35 cellular contexts compared by ENCODE assay signal in the genomic region with DNA sequence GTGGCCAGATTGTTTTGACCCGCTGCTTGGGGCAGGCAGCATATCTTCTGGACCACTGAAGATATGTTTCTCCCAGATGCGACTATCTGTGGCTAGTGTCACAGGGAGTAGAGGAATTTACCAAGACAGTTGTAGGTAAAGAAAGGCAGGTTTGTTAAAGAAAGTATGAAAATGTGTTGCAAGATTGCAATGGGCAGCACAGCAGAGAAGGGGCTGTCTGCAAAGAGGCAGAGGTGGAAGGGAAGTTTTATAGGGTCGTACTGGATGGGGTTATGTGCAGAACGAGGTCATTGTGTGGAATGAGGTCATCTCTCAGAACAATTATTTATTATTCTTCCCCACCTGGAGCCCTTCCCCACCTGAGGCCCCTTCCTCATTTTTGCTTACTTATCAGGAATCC. TPM values are rescaled to one million over a fixed set of nuclear protein-coding genes. Genes with fewer than 3 reads are reported as not detected.
DNase-seq lines count a peak whose midpoint lies in the region; ATAC-seq, FAIRE-seq and TF ChIP-seq lines count a peak whose summit lies in the region.
"Had no signal": no experiment of that assay in that cellular context is flagged by ENCODE, and none has a peak within 500 bp of the region (broad histone marks: within the 10 kb centered on the region; RNA-seq: fewer than 3 reads in every experiment).

No MANE protein-coding gene starts in this region.

- 0 out of 4 replicates have a peak, but pooled peaks cover 0 to 3% of the 10 kb centered on the region in 2 experiments for H3K9me3 ChIP-seq in HCT116 (ENCODE audit: control insufficient read depth in 1 of 2, insufficient read depth in 1 of 2, low read depth in 1 of 2, low read length in 2 of 2)
- H3K9me3 ChIP-seq in HEK293 (ENCODE audit: control insufficient read depth, insufficient read depth, low read depth, low read length) = no peaks in the 10 kb centered on the region
- H3K9me3 ChIP-seq in IMR-90 (ENCODE audit: control insufficient read depth, insufficient read depth, low read length) = peaks cover 8% of the 10 kb centered on the region
- 0 out of 2 replicates have a peak, but pooled peaks cover 4% of the 10 kb centered on the region for H3K9me3 ChIP-seq in K562 (replicated peaks; ENCODE audit: control insufficient read depth, insufficient read depth, low read depth, low read length)
- H3K9me3 ChIP-seq: BE2C, BLaER1 had no signal

- H3K27me3 ChIP-seq in HCT116 (ENCODE audit: insufficient read depth, low read length) (no peaks in the 10 kb centered on the region), IMR-90 (ENCODE audit: control insufficient read depth, insufficient read depth, low read length) (no peaks in the 10 kb centered on the region), K562 (ENCODE audit: control insufficient read depth in 2 of 2, insufficient read depth in 2 of 2, low read length in 2 of 2) (no peaks in the 10 kb centered on the region)
- H3K27me3 ChIP-seq: BLaER1; BLaER1 treated with 17β-estradiol and CSF1 and Interleukin-3, amounts not matched to agents 10 nM and 100 nM had no signal

- H3K9me1 ChIP-seq in IMR-90 (ENCODE audit: insufficient read depth, low read length) (peaks cover 8% of the 10 kb centered on the region; the same call in 1 of the 2 replicates), K562 (ENCODE audit: control insufficient read depth, insufficient read depth, low read length) (no peaks in the 10 kb centered on the region)

- H3K79me2 ChIP-seq in HCT116 (ENCODE audit: insufficient read depth, low read length) (no peaks in the 10 kb centered on the region), K562 (ENCODE audit: control insufficient read depth, insufficient read depth, low read length) (no peaks in the 10 kb centered on the region)

- TF ChIP-seq RAD21 in HCT116 (IDR thresholded peaks at IDR 0.05; ENCODE audit: low read depth) = no peak
- no peak for TF ChIP-seq RAD21 in IMR-90 (IDR thresholded peaks at IDR 0.05; ENCODE audit: low read length)
- TF ChIP-seq RAD21 in K562 (CRISPR knock-in tag; conservative IDR thresholded peaks at IDR 0.05 in 1 of 2, IDR thresholded peaks at IDR 0.05 in 1 of 2) = no peak

- no peak overlapping the region for H2BK5ac ChIP-seq in IMR-90 (ENCODE audit: low read depth, low read length, poor library complexity, severe bottlenecking)

- in situ Hi-C loops in IMR-90 (cut with MboI; ENCODE audit: low sequenced_read_pairs) = no loop called here
- in situ Hi-C loops in K562 (cut with MboI) = no loop called here

- no peak overlapping the region for H2AK9ac ChIP-seq in IMR-90 (replicated peaks; ENCODE audit: low read depth, low read length, poor library complexity)

- no peak overlapping the region for H4K5ac ChIP-seq in IMR-90 (ENCODE audit: low read depth, low read length)

- H2AFZ ChIP-seq in HCT116 (ENCODE audit: low read depth, low read length, poor library complexity, severe bottlenecking) (no peak overlapping the region), IMR-90 (replicated peaks; ENCODE audit: low read length, poor library complexity) (no peak overlapping the region), K562 (ENCODE audit: low read depth, low read length) (no peak overlapping the region)

- ATAC-seq in HCT116 = no peak
- no peak for ATAC-seq in IMR-90 (ENCODE audit: low read depth)
- no peak for ATAC-seq in K562
- ATAC-seq in HG03571 (IDR thresholded peaks at IDR 0.05; ENCODE audit: unreplicated experiment) = no peak
- ATAC-seq in HG03175 (IDR thresholded peaks at IDR 0.05; ENCODE audit: unreplicated experiment) = no peak
- ATAC-seq in left ventricle myocardium superior = no peak
- ATAC-seq: A549; CD8-positive, alpha-beta T cell had no signal

- CTCF ChIA-PET in HCT116 (lab: Charles Lee) = no interaction called here
- CTCF ChIA-PET in HEK293 (lab: Yijun Ruan, JAX) = no interaction called here
- CTCF ChIA-PET in IMR-90 (lab: Yijun Ruan, JAX) = no interaction called here
- CTCF ChIA-PET in K562 (lab: Yijun Ruan, JAX; ENCODE audit: low intra/inter-chr PET ratio) = no interaction called here

- no peak for FAIRE-seq in K562 (lab: Jason Lieb, UNC)
- FAIRE-seq: A204.1, A549, D721Med had no signal

- H4K20me1 ChIP-seq in HCT116 (ENCODE audit: insufficient read depth) (no peaks in the 10 kb centered on the region), IMR-90 (ENCODE audit: insufficient read depth, low read length) (no peaks in the 10 kb centered on the region), K562 (replicated peaks; ENCODE audit: control insufficient read depth, insufficient read depth, low read length) (no peaks in the 10 kb centered on the region)
- H4K20me1 ChIP-seq: BLaER1; BLaER1 treated with 17β-estradiol and CSF1 and Interleukin-3, amounts not matched to agents 10 nM and 100 nM had no signal

- BruUV-seq in HCT116 (replicated peaks; lab: Mats Ljungman, UMichigan) (no TSS peak), IMR-90 (replicated peaks; lab: Mats Ljungman, UMichigan) (no TSS peak), K562 (replicated peaks; lab: Mats Ljungman, UMichigan) (no TSS peak)

- H3K79me1 ChIP-seq in IMR-90 (ENCODE audit: low read depth in 1 of 2, low read length in 2 of 2) = no peaks in the 10 kb centered on the region

- no peaks in the 10 kb centered on the region for H3K36me3 ChIP-seq in HCT116 (ENCODE audit: control insufficient read depth in 1 of 2, insufficient read depth in 2 of 2, low read length in 2 of 2)
- no peaks in the 10 kb centered on the region for H3K36me3 ChIP-seq in HEK293 (ENCODE audit: control insufficient read depth in 2 of 2, insufficient read depth in 1 of 2, low read length in 2 of 2)
- no peaks in the 10 kb centered on the region for H3K36me3 ChIP-seq in IMR-90 (ENCODE audit: control insufficient read depth, insufficient read depth, low read length)
- H3K36me3 ChIP-seq in K562 (ENCODE audit: control insufficient read depth, insufficient read depth, low read length) = no peaks in the 10 kb centered on the region
- H3K36me3 ChIP-seq: BE2C; BLaER1; BLaER1 treated with 17β-estradiol and CSF1 and Interleukin-3, amounts not matched to agents 10 nM and 100 nM had no signal

- RAD21 ChIA-PET in HCT116 (lab: Charles Lee; ENCODE audit: low non-redundant PET in 1 of 2, low total read pairs in 2 of 2, uncharacterized antibody in 2 of 2, unreplicated experiment in 2 of 2) = no interaction called here

- H3K23ac ChIP-seq in IMR-90 (ENCODE audit: low read depth, low read length) = no peak overlapping the region

- dilution Hi-C loops in IMR-90 (cut with HindIII; ENCODE audit: low sequenced_read_pairs, unreplicated experiment) = no loop called here

- H2BK20ac ChIP-seq in IMR-90 (ENCODE audit: low read depth, low read length) = 0 out of 2 replicates have a peak overlapping the region, but pooled peaks have one; percentile 94

- no peak overlapping the region for H4K91ac ChIP-seq in IMR-90 (ENCODE audit: insufficient read depth, low read depth, low read length)

- H3K4me1 ChIP-seq in HCT116 (ENCODE audit: control insufficient read depth in 1 of 2, insufficient read depth in 2 of 2, low read length in 2 of 2) (no peaks in the 10 kb centered on the region), HEK293 (ENCODE audit: control insufficient read depth, insufficient read depth, low read length) (no peaks in the 10 kb centered on the region), IMR-90 (ENCODE audit: control insufficient read depth, insufficient read depth, low read length) (peaks cover 14% of the 10 kb centered on the region), K562 (replicated peaks in 1 of 2; ENCODE audit: control insufficient read depth in 2 of 2, insufficient read depth in 2 of 2, low read length in 2 of 2) (peaks cover 27 to 34% of the 10 kb centered on the region in 2 experiments)
- H3K4me1 ChIP-seq: A549; BE2C; BLaER1; BLaER1 treated with 17β-estradiol and CSF1 and Interleukin-3, amounts not matched to agents 10 nM and 100 nM; Caco-2 had no signal

- no peak overlapping the region for H4K8ac ChIP-seq in IMR-90 (ENCODE audit: low read depth in 2 of 2, low read length in 2 of 2)

- H3K56ac ChIP-seq in IMR-90 (ENCODE audit: extremely low read depth, insufficient read depth, low read length) = no peak overlapping the region

- no peak overlapping the region; the same call in 1 of the 2 replicates for H3K18ac ChIP-seq in IMR-90 (ENCODE audit: low read depth, low read length)

- intact Hi-C loops in HCT116 (cut with micrococcal nuclease) = no loop called here
- intact Hi-C loops in IMR-90 (cut with micrococcal nuclease) = no loop called here
- intact Hi-C loops in K562 (cut with micrococcal nuclease) = no loop called here
- intact Hi-C loops in left ventricle myocardium superior (cut with micrococcal nuclease) = no loop called here

- H3K4me2 ChIP-seq in HCT116 (ENCODE audit: low read length) (no peak overlapping the region), IMR-90 (ENCODE audit: low read depth, low read length) (no peak overlapping the region), K562 (ENCODE audit: insufficient read depth, low read length) (no peak overlapping the region)
- H3K4me2 ChIP-seq: A549; BLaER1; BLaER1 treated with 17β-estradiol and CSF1 and Interleukin-3, amounts not matched to agents 10 nM and 100 nM had no signal

- no peak for TF ChIP-seq EP300 in K562 (IDR thresholded peaks at IDR 0.05; ENCODE audit: low read length)

- TF ChIP-seq CTCF in HCT116 (IDR thresholded peaks at IDR 0.05 in 2 of 3, conservative IDR thresholded peaks at IDR 0.05 in 1 of 3; ENCODE audit: borderline replicate concordance in 1 of 3, insufficient read depth in 1 of 3, low read depth in 2 of 3, low read length in 2 of 3) (no peak), HEK293 (tag by site-specific recombination; IDR thresholded peaks at IDR 0.05) (no peak), IMR-90 (conservative IDR thresholded peaks at IDR 0.05; ENCODE audit: low read depth, low read length) (no peak), K562 (IDR thresholded peaks at IDR 0.05 in 2 of 3, conservative IDR thresholded peaks at IDR 0.05 in 1 of 3; ENCODE audit: insufficient read depth in 2 of 3, low read depth in 1 of 3, low read length in 3 of 3) (no peak)

- H3K27ac ChIP-seq in HCT116 (ENCODE audit: low read depth, low read length) (no peak overlapping the region), HEK293 (ENCODE audit: extremely low read depth, low read depth, low read length) (no peak overlapping the region), IMR-90 (ENCODE audit: insufficient read depth, low read length) (no peak overlapping the region), K562 (ENCODE audit: extremely low read depth, low read depth, low read length) (no peak overlapping the region)
- H3K27ac ChIP-seq: 22Rv1; A549; BLaER1; BLaER1 treated with 17β-estradiol and CSF1 and Interleukin-3, amounts not matched to agents 10 nM and 100 nM; C4-2B had no signal

- 100% methylated on average over 1 of the region's 4 CpGs; no CpG with 5 or more reads in 1 of the 2 experiments for WGBS in IMR-90 (ENCODE audit: extremely low coverage in 2 of 2, insufficient read length in 1 of 2), 2 experiments
- WGBS in K562 (ENCODE audit: insufficient coverage, low coverage, missing lambda C conversion rate) = 30% methylated on average over 4 of the region's 4 CpGs

- no peaks in the 10 kb centered on the region for H3K9me2 ChIP-seq in HCT116 (ENCODE audit: insufficient read depth)

- DNase-seq in HCT116 (ENCODE audit: low read depth, low spot score) = no peak
- DNase-seq in IMR-90 = no peak
- no peak for DNase-seq in K562 (ENCODE audit: extremely low read depth in 1 of 4, low spot score in 3 of 4)
- no peak for DNase-seq in HUDEP-2 (lab: John Stamatoyannopoulos, UW; ENCODE audit: unreplicated experiment in 76 of 76)
- no peak for DNase-seq in left ventricle myocardium superior
- DNase-seq: 8988T; ACHN; AML-193; BE2C; C1 segment of cervical spinal cord; Caco-2; Calu3; CD4-positive, alpha-beta memory T cell; CD4-positive, alpha-beta T cell; CD4-positive, CD25-positive, alpha-beta regulatory T cell; CD8-positive, alpha-beta memory T cell; CD8-positive, alpha-beta T cell; COR-L47; DMS 273 treated with DMSO at 0.1 percent for 48 hours; DMS153; DMS53; DMS79; DMS79 treated with DMSO at 0.1 percent for 48 hours; DND-41; EL had no signal

- H2BK120ac ChIP-seq in IMR-90 (ENCODE audit: low read depth, low read length) = peak overlapping the region; percentile 95; the same call in 1 of the 2 replicates

- H3K9ac ChIP-seq in HCT116 (ENCODE audit: low read length) (no peak overlapping the region), IMR-90 (ENCODE audit: low read depth, low read length) (no peak overlapping the region), K562 (ENCODE audit: insufficient read depth in 1 of 2, low read depth in 2 of 2, low read length in 2 of 2) (no peak overlapping the region)
- H3K9ac ChIP-seq: BLaER1; BLaER1 treated with 17β-estradiol and CSF1 and Interleukin-3, amounts not matched to agents 10 nM and 100 nM had no signal

- H3K4me3 ChIP-seq in HCT116 (replicated peaks in 1 of 2; ENCODE audit: low read depth in 1 of 2, low read length in 2 of 2) (no peak overlapping the region), HEK293 (ENCODE audit: low read depth, low read length) (no peak overlapping the region), IMR-90 (ENCODE audit: insufficient read depth, low read depth, low read length) (no peak overlapping the region), K562 (no peak overlapping the region)
- H3K4me3 ChIP-seq: A549; BLaER1; BLaER1 treated with 17β-estradiol and CSF1 and Interleukin-3, amounts not matched to agents 10 nM and 100 nM had no signal

- H2AK5ac ChIP-seq in IMR-90 (ENCODE audit: low read depth, low read length) = no peak overlapping the region; the same call in 1 of the 2 replicates

- no peak for TF ChIP-seq POLR2A in HCT116 (IDR thresholded peaks at IDR 0.05; ENCODE audit: borderline replicate concordance, extremely low read depth, insufficient read depth, insufficient read length)
- TF ChIP-seq POLR2A in IMR-90 (IDR thresholded peaks at IDR 0.05; ENCODE audit: low read depth, low read length) = no peak
- no peak for TF ChIP-seq POLR2A in K562 (conservative IDR thresholded peaks at IDR 0.05)

- H3K14ac ChIP-seq in IMR-90 (replicated peaks; ENCODE audit: low read depth, low read length) = no peak overlapping the region

- H3K4ac ChIP-seq in IMR-90 (ENCODE audit: low read depth, low read length) = no peak overlapping the region; the same call in 1 of the 2 replicates

- H2BK15ac ChIP-seq in IMR-90 (ENCODE audit: low read depth, low read length) = 0 out of 3 replicates have a peak overlapping the region, but pooled peaks have one; percentile 92

- POLR2A ChIA-PET in HCT116 (lab: Charles Lee) (no interaction called here), HEK293 (lab: Yijun Ruan, JAX) (no interaction called here), IMR-90 (lab: Charles Lee; ENCODE audit: unreplicated experiment) (no interaction called here), K562 (lab: Yijun Ruan, JAX) (interaction anchor here (0.6 to 3.8 kb wide), 3 partner anchors 12 to 134 kb away, joined by 3 to 24 read pairs (median 4); partner anchors contain the start of gene VAMP4)

RNA-seq across cellular contexts. Expression of gene VAMP4, which starts 15.0 kb away (rescaled TPM):
- total RNA-seq in HCT116 (2021; ENCODE audit: unreplicated experiment) (6.3 TPM), IMR-90 (2012; rRNA removed) (3.4 and 7.5 TPM in 2 replicates), K562 (2014; rRNA removed) (5.1 and 6.5 TPM in 2 replicates), K562 (2014; rRNA removed; fragmentation: Illumina TruSeq; extraction: Trizol) (12.3 and 14.7 TPM in 2 replicates), K562 (2015; rRNA removed; fragmentation: Illumina TruSeq; extraction: Trizol) (10.0 and 11.1 TPM in 2 replicates), K562 (2021) (12.3 and 13.7 TPM in 2 replicates), left ventricle myocardium superior (11.4 TPM)
- polyA plus RNA-seq in HCT116 (2012) = 1.4 and 2.4 TPM in 2 replicates
- polyA plus RNA-seq in IMR-90 (2012; rRNA removed) (3.8 and 5.4 TPM in 2 replicates), K562 (2011; rRNA removed) (12.5 and 21.4 TPM in 2 replicates), K562 (2014; fragmentation: Illumina TruSeq; extraction: Trizol) (12.4 and 14.0 TPM in 2 replicates), K562 (2014; fragmentation: Nextera tagmentation; extraction: Ambion mirVana) (1 to 10 TPM; 3.3 to 4.1 TPM), K562 (2014; rRNA removed) (11.4 and 11.9 TPM in 2 replicates)
- 1.1 and 1.8 TPM in 2 replicates for polyA plus RNA-seq in IMR-90 (2012; cell fraction: cytosol; rRNA removed)
- polyA plus RNA-seq in IMR-90 (2012; cell fraction: nucleus; rRNA removed; ENCODE audit: low replicate concordance) = 1.1 and 6.7 TPM in 2 replicates
- total RNA-seq in K562 (2011; cell fraction: chromatin; rRNA removed; ENCODE audit: low replicate concordance) = 3.1 and 14.9 TPM in 2 replicates
- 2.2 and 2.4 TPM in 2 replicates for total RNA-seq in K562 (2011; cell fraction: nucleolus; rRNA removed)
- total RNA-seq in K562 (2011; cell fraction: nucleoplasm; rRNA removed) = 6.6 and 16.6 TPM in 2 replicates
- polyA plus RNA-seq in K562 (2011; cell fraction: cytosol; rRNA removed) = 2.5 and 4.6 TPM in 2 replicates
- polyA plus RNA-seq in K562 (2011; cell fraction: nucleus; rRNA removed) = 10.3 and 12.6 TPM in 2 replicates
- polyA plus RNA-seq in K562 (2012) = 12.7 and 15.1 TPM in 2 replicates
- 11.1 and 11.3 TPM in 2 replicates for polyA minus RNA-seq in K562 (2011; rRNA and poly(A)+ RNA removed)
- polyA minus RNA-seq in K562 (2011; cell fraction: cytosol; rRNA and poly(A)+ RNA removed) = 7.7 and 8.4 TPM in 2 replicates
- polyA minus RNA-seq in K562 (2011; cell fraction: nucleus; rRNA and poly(A)+ RNA removed) = 4.6 and 7.4 TPM in 2 replicates

RNA-seq across cellular contexts. Expression of gene METTL13, which starts 24.6 kb away (rescaled TPM):
- total RNA-seq in HCT116 (2021; ENCODE audit: unreplicated experiment) (33.9 TPM), IMR-90 (2012; rRNA removed) (25.8 and 26.3 TPM in 2 replicates), K562 (2014; rRNA removed) (49.3 and 65.1 TPM in 2 replicates), K562 (2014; rRNA removed; fragmentation: Illumina TruSeq; extraction: Trizol) (46.2 and 51.9 TPM in 2 replicates), K562 (2015; rRNA removed; fragmentation: Illumina TruSeq; extraction: Trizol) (50.5 and 54.9 TPM in 2 replicates), K562 (2021) (54.9 and 62.0 TPM in 2 replicates), left ventricle myocardium superior (18.8 TPM)
- polyA plus RNA-seq in HCT116 (2012) = 27.8 and 29.2 TPM in 2 replicates
- polyA plus RNA-seq in IMR-90 (2012; rRNA removed) (22.6 and 25.1 TPM in 2 replicates), K562 (2011; rRNA removed) (53.5 and 70.9 TPM in 2 replicates), K562 (2014; fragmentation: Illumina TruSeq; extraction: Trizol) (61.3 and 78.9 TPM in 2 replicates), K562 (2014; fragmentation: Nextera tagmentation; extraction: Ambion mirVana) (10 to 100 TPM; 18.9 to 23.4 TPM), K562 (2014; rRNA removed) (55.2 and 59.7 TPM in 2 replicates)
- polyA plus RNA-seq in IMR-90 (2012; cell fraction: cytosol; rRNA removed) = 16.8 and 20.4 TPM in 2 replicates
- polyA plus RNA-seq in IMR-90 (2012; cell fraction: nucleus; rRNA removed; ENCODE audit: low replicate concordance) = 9.8 and 11.9 TPM in 2 replicates
- total RNA-seq in K562 (2011; cell fraction: chromatin; rRNA removed; ENCODE audit: low replicate concordance) = 47.4 and 58.7 TPM in 2 replicates
- total RNA-seq in K562 (2011; cell fraction: nucleolus; rRNA removed) = 46.6 and 59.0 TPM in 2 replicates
- total RNA-seq in K562 (2011; cell fraction: nucleoplasm; rRNA removed) = 42.7 and 43.7 TPM in 2 replicates
- polyA plus RNA-seq in K562 (2011; cell fraction: cytosol; rRNA removed) = 49.3 and 54.9 TPM in 2 replicates
- 39.0 and 45.5 TPM in 2 replicates for polyA plus RNA-seq in K562 (2011; cell fraction: nucleus; rRNA removed)
- polyA plus RNA-seq in K562 (2012) = 35.2 and 62.5 TPM in 2 replicates
- 75.6 and 111 TPM in 2 replicates for polyA minus RNA-seq in K562 (2011; rRNA and poly(A)+ RNA removed)
- 36.8 and 46.1 TPM in 2 replicates for polyA minus RNA-seq in K562 (2011; cell fraction: cytosol; rRNA and poly(A)+ RNA removed)
- 26.3 and 31.2 TPM in 2 replicates for polyA minus RNA-seq in K562 (2011; cell fraction: nucleus; rRNA and poly(A)+ RNA removed)
